8 cellular contexts compared by ENCODE assay signal in the genomic region with DNA sequence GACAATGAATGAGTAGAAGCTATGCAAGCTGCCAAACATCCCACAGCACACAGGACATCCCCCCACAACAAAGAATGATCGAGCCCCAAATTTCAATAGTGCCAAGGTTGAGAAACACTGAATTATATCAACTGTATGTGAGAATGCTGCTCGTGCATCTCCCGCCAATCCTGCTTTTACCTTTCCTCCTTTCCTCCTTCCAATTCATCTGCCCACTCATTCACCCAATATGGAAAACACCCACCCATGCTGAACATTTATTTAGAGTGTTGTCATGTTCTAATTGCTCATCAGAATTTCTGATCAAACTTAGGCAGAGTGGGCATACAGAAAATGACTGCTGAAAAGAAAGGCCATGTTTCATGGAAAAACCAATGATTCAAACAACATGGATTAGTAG.
"Had no signal": no experiment of that assay in that cellular context is flagged by ENCODE, and none has a peak within 500 bp of the region (broad histone marks: within the 10 kb centered on the region; RNA-seq: fewer than 3 reads in every experiment).

No MANE protein-coding gene starts in this region.

- DNase-seq: GM23248, GOT3, H7, H9, HCEC 1CT, HFFc6 had no signal

- ATAC-seq: GM23338, HCT116 had no signal
